ENCODE assay signal across 1 cellular context in the genomic region with DNA sequence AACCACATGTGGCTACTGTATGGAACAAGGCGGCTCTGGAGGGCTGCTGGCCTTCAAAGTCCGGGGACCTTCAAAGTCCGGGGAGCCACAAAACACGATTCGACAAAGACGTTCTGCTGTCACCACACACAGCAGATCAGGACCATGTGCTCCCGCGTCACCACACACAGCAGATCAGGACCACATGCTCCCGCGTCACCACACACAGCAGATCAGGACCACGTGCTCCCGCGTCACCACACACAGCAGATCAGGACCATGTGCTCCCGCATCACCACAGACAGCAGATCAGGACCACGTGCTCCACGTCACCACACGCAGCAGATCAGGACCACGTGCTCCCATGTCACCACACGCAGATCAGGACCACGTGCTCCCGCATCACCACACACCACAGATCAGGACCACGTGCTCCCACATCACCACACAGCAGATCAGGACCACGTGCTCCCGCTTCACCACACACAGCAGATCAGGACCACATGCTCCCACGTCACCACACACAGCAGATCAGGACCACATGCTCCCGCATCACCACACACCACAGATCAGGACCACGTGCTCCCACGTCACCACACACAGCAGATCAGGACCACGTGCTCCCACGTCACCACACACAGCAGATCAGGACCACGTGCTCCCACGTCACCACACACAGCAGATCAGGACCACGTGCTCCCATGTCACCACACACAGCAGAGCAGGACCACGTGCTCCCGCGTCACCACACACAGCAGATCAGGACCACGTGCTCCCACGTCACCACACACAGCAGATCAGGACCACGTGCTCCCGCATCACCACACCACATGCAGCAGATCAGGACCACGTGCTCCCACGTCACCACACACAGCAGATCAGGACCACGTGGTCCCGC.
TF ChIP-seq lines count a peak whose summit lies in the region.

No MANE protein-coding gene starts in this region.

TF ChIP-seq in HepG2, 621 proteins besides CTCF, POLR2A, EP300 and RAD21:
- TF ChIP-seq, protein P1, sequence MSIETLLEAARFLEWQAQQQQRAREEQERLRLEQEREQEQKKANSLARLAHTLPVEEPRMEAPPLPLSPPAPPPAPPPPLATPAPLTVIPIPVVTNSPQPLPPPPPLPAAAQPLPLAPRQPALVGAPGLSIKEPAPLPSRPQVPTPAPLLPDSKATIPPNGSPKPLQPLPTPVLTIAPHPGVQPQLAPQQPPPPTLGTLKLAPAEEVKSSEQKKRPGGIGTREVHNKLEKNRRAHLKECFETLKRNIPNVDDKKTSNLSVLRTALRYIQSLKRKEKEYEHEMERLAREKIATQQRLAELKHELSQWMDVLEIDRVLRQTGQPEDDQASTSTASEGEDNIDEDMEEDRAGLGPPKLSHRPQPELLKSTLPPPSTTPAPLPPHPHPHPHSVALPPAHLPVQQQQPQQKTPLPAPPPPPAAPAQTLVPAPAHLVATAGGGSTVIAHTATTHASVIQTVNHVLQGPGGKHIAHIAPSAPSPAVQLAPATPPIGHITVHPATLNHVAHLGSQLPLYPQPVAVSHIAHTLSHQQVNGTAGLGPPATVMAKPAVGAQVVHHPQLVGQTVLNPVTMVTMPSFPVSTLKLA (IDR thresholded peaks at IDR 0.05) = peak; percentile 61
TF ChIP-seq in HepG2: peak in this region for 1; not testable (repeated sequence) for 620.
